ENCODE assay signal across 32 cellular contexts in genomic region chrY:8652445-8652844, GRCh38.
"Had no signal": no experiment of that assay in that cellular context is flagged by ENCODE, and none has a peak within 500 bp of the region (broad histone marks: within the 10 kb centered on the region; RNA-seq: fewer than 3 reads in every experiment).

No MANE protein-coding gene starts in this region.

- H3K27me3 ChIP-seq: adrenal gland, body of pancreas, colonic mucosa, gastrocnemius medialis, heart left ventricle, hepatocyte had no signal

- H3K4me1 Mint-ChIP-seq: activated B cell treated with CpG ODN at 0.5 μM for 24 hours; activated naive CD4-positive, alpha-beta T cell treated with anti-CD3 and anti-CD28 coated beads, Interleukin-2, amount 50 U/mL, for 24 hours; activated naive CD8-positive, alpha-beta T cell treated with anti-CD3 and anti-CD28 coated beads for 36 hours; activated naive CD8-positive, alpha-beta T cell treated with anti-CD3 and anti-CD28 coated beads, Interleukin-2, amount 50 U/mL, for 24 hours; activated T-helper 17 cell treated with anti-CD3 and anti-CD28 coated beads, Interleukin-2, amount 50 U/mL, for 72 hours; endodermal cell; T-helper 17 cell had no signal

- H3K27me3 Mint-ChIP-seq: activated B cell treated with CpG ODN at 0.5 μM for 24 hours; activated CD8-positive, alpha-beta T cell treated with anti-CD3 and anti-CD28 coated beads for 36 hours; activated naive CD8-positive, alpha-beta T cell treated with anti-CD3 and anti-CD28 coated beads for 36 hours; activated naive CD8-positive, alpha-beta T cell treated with anti-CD3 and anti-CD28 coated beads, Interleukin-2, amount 50 U/mL, for 24 hours; activated T-helper 17 cell treated with anti-CD3 and anti-CD28 coated beads, Interleukin-2, amount 50 U/mL, for 72 hours; T-helper 17 cell had no signal

- H3K4me3 Mint-ChIP-seq: activated B cell treated with CpG ODN at 0.5 μM for 24 hours; activated CD8-positive, alpha-beta T cell treated with anti-CD3 and anti-CD28 coated beads for 36 hours; activated naive CD4-positive, alpha-beta T cell treated with anti-CD3 and anti-CD28 coated beads for 36 hours; activated naive CD4-positive, alpha-beta T cell treated with anti-CD3 and anti-CD28 coated beads, Interleukin-2, amount 50 U/mL, for 24 hours; activated naive CD8-positive, alpha-beta T cell treated with anti-CD3 and anti-CD28 coated beads for 36 hours; activated naive CD8-positive, alpha-beta T cell treated with anti-CD3 and anti-CD28 coated beads, Interleukin-2, amount 50 U/mL, for 24 hours; activated T-cell treated with anti-CD3 and anti-CD28 coated beads, Interleukin-2, amount 50 U/mL, for 4 hours; activated T-helper 17 cell treated with anti-CD3 and anti-CD28 coated beads, Interleukin-2, amount 50 U/mL, for 72 hours; endodermal cell; T-helper 17 cell; T-helper 2 cell treated with Interferon-gamma antibody and Interleukin-4, amounts not matched to agents 5 μg/mL and 100 μg/mL, for 36 hours had no signal

- DNase-seq: activated B cell treated with CpG ODN at 0.5 μM for 24 hours; activated CD4-positive, alpha-beta T cell treated with anti-CD3 and anti-CD28 coated beads for 48 hours; activated CD4-positive, alpha-beta T cell treated with anti-CD3 and anti-CD28 coated beads, Interleukin-2, amount 50 U/mL, for 1 hour; activated CD4-positive, alpha-beta T cell treated with anti-CD3 and anti-CD28 coated beads, Interleukin-2, amount 50 U/mL, for 48 hours; activated CD8-positive, alpha-beta memory T cell treated with anti-CD3 and anti-CD28 coated beads for 24 hours; activated CD8-positive, alpha-beta T cell treated with anti-CD3 and anti-CD28 coated beads for 36 hours; activated effector memory CD4-positive, alpha-beta T cell treated with anti-CD3 and anti-CD28 coated beads, Interleukin-2, amount 50 U/mL, for 16 hours; activated naive CD4-positive, alpha-beta T cell treated with anti-CD3 and anti-CD28 coated beads for 36 hours; activated naive CD8-positive, alpha-beta T cell treated with anti-CD3 and anti-CD28 coated beads for 36 hours; activated naive CD8-positive, alpha-beta T cell treated with anti-CD3 and anti-CD28 coated beads, Interleukin-2, amount 50 U/mL, for 24 hours; activated T-cell treated with anti-CD3 and anti-CD28 coated beads, Interleukin-2, amount 50 U/mL, for 4 hours; adrenal gland; amygdala; aorta; body of pancreas; caudate nucleus; colonic mucosa; effector CD8-positive, alpha-beta T cell; endodermal cell; foreskin fibroblast; gastrocnemius medialis; glutamatergic neuron; heart left ventricle; T-helper 17 cell; T1000; WERI-Rb-1 had no signal

- H3K36me3 Mint-ChIP-seq: activated naive CD4-positive, alpha-beta T cell treated with anti-CD3 and anti-CD28 coated beads, Interleukin-2, amount 50 U/mL, for 24 hours; activated naive CD8-positive, alpha-beta T cell treated with anti-CD3 and anti-CD28 coated beads for 36 hours had no signal

- H3K4me2 ChIP-seq: hepatocyte had no signal

- H2AFZ ChIP-seq: hepatocyte had no signal

- H3K79me2 ChIP-seq: hepatocyte had no signal

- ATAC-seq: activated CD4-positive, CD25-positive, alpha-beta regulatory T cell treated with anti-CD3 and anti-CD28 coated beads, Interleukin-2, amount 50 U/mL, for 24 hours; activated CD8-positive, alpha-beta T cell treated with anti-CD3 and anti-CD28 coated beads for 36 hours; activated naive CD8-positive, alpha-beta T cell treated with anti-CD3 and anti-CD28 coated beads, Interleukin-2, amount 50 U/mL, for 24 hours; activated T-cell treated with anti-CD3 and anti-CD28 coated beads, Interleukin-2, amount 50 U/mL, for 4 hours; activated T-helper 17 cell treated with anti-CD3 and anti-CD28 coated beads, Interleukin-2, amount 50 U/mL, for 72 hours; body of pancreas; esophagus mucosa; gastrocnemius medialis; heart left ventricle; T-helper 17 cell had no signal

- H3K9me3 Mint-ChIP-seq: activated CD8-positive, alpha-beta T cell treated with anti-CD3 and anti-CD28 coated beads for 36 hours; activated naive CD4-positive, alpha-beta T cell treated with anti-CD3 and anti-CD28 coated beads for 36 hours; activated naive CD4-positive, alpha-beta T cell treated with anti-CD3 and anti-CD28 coated beads, Interleukin-2, amount 50 U/mL, for 24 hours; activated naive CD8-positive, alpha-beta T cell treated with anti-CD3 and anti-CD28 coated beads for 36 hours; activated naive CD8-positive, alpha-beta T cell treated with anti-CD3 and anti-CD28 coated beads, Interleukin-2, amount 50 U/mL, for 24 hours; activated T-cell treated with anti-CD3 and anti-CD28 coated beads, Interleukin-2, amount 50 U/mL, for 4 hours; activated T-helper 17 cell treated with anti-CD3 and anti-CD28 coated beads, Interleukin-2, amount 50 U/mL, for 72 hours; endodermal cell; T-helper 2 cell treated with Interferon-gamma antibody and Interleukin-4, amounts not matched to agents 5 μg/mL and 100 μg/mL, for 36 hours had no signal

- H3K27ac Mint-ChIP-seq: activated B cell treated with CpG ODN at 0.5 μM for 24 hours; activated CD8-positive, alpha-beta T cell treated with anti-CD3 and anti-CD28 coated beads for 36 hours; activated naive CD4-positive, alpha-beta T cell treated with anti-CD3 and anti-CD28 coated beads for 36 hours; activated naive CD4-positive, alpha-beta T cell treated with anti-CD3 and anti-CD28 coated beads, Interleukin-2, amount 50 U/mL, for 24 hours; activated naive CD8-positive, alpha-beta T cell treated with anti-CD3 and anti-CD28 coated beads for 36 hours; activated naive CD8-positive, alpha-beta T cell treated with anti-CD3 and anti-CD28 coated beads, Interleukin-2, amount 50 U/mL, for 24 hours; activated T-helper 17 cell treated with anti-CD3 and anti-CD28 coated beads, Interleukin-2, amount 50 U/mL, for 72 hours; endodermal cell; T-helper 17 cell; T-helper 2 cell treated with Interferon-gamma antibody and Interleukin-4, amounts not matched to agents 5 μg/mL and 100 μg/mL, for 36 hours had no signal

- H3K4me1 ChIP-seq: adrenal gland, body of pancreas, colonic mucosa, gastrocnemius medialis, heart left ventricle had no signal

- H3K27ac ChIP-seq: adrenal gland, body of pancreas, colonic mucosa, gastrocnemius medialis, heart left ventricle, hepatocyte, WERI-Rb-1 had no signal

- H3K36me3 ChIP-seq: adrenal gland, colonic mucosa, gastrocnemius medialis, heart left ventricle, WERI-Rb-1 had no signal

- H3K9me3 ChIP-seq: adrenal gland, body of pancreas, colonic mucosa, gastrocnemius medialis, heart left ventricle had no signal

- H3K4me3 ChIP-seq: adrenal gland, body of pancreas, colonic mucosa, gastrocnemius medialis, heart left ventricle, hepatocyte had no signal
